In the genomic region with DNA sequence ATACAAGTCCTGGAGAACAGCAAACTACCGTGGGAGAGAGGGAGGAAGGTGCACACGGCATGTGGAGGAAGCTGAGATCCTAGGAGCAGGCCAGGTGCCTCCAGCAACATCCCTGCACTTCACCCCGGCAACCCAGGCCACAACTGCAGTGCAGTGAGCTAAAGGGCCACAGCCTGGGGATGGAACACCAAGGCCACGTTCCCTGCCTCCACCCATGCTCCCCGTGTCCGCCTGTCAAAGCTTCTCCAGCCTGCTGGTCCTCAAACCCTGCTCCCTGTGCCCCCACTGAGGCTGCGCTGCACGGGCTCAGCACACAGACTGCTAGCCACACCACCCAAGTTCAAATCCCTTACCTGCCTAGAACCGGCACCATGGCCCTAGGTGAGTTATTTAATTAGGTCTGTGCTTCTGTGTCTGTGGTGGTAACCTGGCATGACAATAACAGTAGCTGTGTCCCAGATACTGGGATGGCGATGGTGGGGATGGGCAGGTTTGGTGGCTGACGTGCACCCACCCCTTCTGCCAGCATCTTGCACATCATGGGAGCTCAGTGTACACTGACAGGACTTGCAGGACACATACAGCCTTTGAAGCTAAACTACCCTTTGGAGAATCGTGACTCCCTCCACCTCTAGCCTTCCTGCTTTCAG, we compare ENCODE assay signal across 14 cellular contexts.
DNase-seq lines count a peak whose midpoint lies in the region; ATAC-seq and TF ChIP-seq lines count a peak whose summit lies in the region.
"Had no signal": no experiment of that assay in that cellular context is flagged by ENCODE, and none has a peak within 500 bp of the region (broad histone marks: within the 10 kb centered on the region; RNA-seq: fewer than 3 reads in every experiment).

No MANE protein-coding gene starts in this region.

- intact Hi-C loops in left ventricle myocardium inferior (cut with micrococcal nuclease) (no loop called here), left cardiac atrium (cut with DNase I) (no loop called here), thyroid gland (cut with DNase I) (no loop called here), transverse colon (cut with DNase I; ENCODE audit: low total_unique reads) (no loop called here), colonic mucosa (cut with DNase I) (no loop called here)
- intact Hi-C loops in activated T-helper 1 cell treated with anti-CD3 and anti-CD28 coated beads, Interleukin-12 subunit alpha, Interleukin-12 subunit beta, Interleukin-2, Interleukin-4 antibody, amounts not matched to agents 30 ng/mL and 10 ng/mL and 1 ng/mL, durations not matched to agents 14 hours and 24 hours and 36 hours (cut with micrococcal nuclease), result no loop called here

- H3K4me1 ChIP-seq in left ventricle myocardium inferior (peaks cover 89% of the 10 kb centered on the region), thyroid gland (peaks cover 14 to 39% of the 10 kb centered on the region in 2 donors), transverse colon (peaks cover 0 to 14% (median 3%) of the 10 kb centered on the region in 4 donors), colonic mucosa (no peaks in the 10 kb centered on the region)

- TF ChIP-seq CTCF in left ventricle myocardium inferior (IDR thresholded peaks at IDR 0.05; ENCODE audit: borderline replicate concordance) (no peak), thyroid gland (IDR thresholded peaks at IDR 0.05) (no peak), transverse colon (IDR thresholded peaks at IDR 0.05) (no peak), colonic mucosa (IDR thresholded peaks at IDR 0.05) (no peak)

- no peak for ATAC-seq in left cardiac atrium
- no peak for ATAC-seq in naive thymus-derived CD8-positive, alpha-beta T cell

- H3K4me3 Mint-ChIP-seq in activated T-helper 1 cell treated with anti-CD3 and anti-CD28 coated beads, Interleukin-12 subunit alpha, Interleukin-12 subunit beta, Interleukin-2, Interleukin-4 antibody, amounts not matched to agents 30 ng/mL and 10 ng/mL and 1 ng/mL, durations not matched to agents 14 hours and 24 hours and 36 hours, result no peak overlapping the region
- H3K4me3 Mint-ChIP-seq in naive thymus-derived CD8-positive, alpha-beta T cell, result peak overlapping the region in 6 of 10 donors; percentile 7 to 68 (median 12)
- H3K4me3 Mint-ChIP-seq: activated naive CD4-positive, alpha-beta T cell treated with anti-CD3 and anti-CD28 coated beads, Interleukin-2, amount 10 ng/mL, durations not matched to agents 7 days and 5 days had no signal

- H3K27ac ChIP-seq in left ventricle myocardium inferior (replicated peaks) (peak overlapping the region; percentile 9), thyroid gland (peak overlapping the region in 2 of 3 donors; percentile 23 to 50), transverse colon (peak overlapping the region in 1 of 4 donors; percentile 37), colonic mucosa (no peak overlapping the region)
- H3K27ac ChIP-seq: cardiac muscle cell had no signal

- H3K36me3 Mint-ChIP-seq in activated T-helper 1 cell treated with anti-CD3 and anti-CD28 coated beads, Interleukin-12 subunit alpha, Interleukin-12 subunit beta, Interleukin-2, Interleukin-4 antibody, amounts not matched to agents 30 ng/mL and 10 ng/mL and 1 ng/mL, durations not matched to agents 14 hours and 24 hours and 36 hours (ENCODE audit: low read depth), result peaks cover 10% of the 10 kb centered on the region
- peaks cover 0 to 2% (median 0%) of the 10 kb centered on the region in 3 donors for H3K36me3 Mint-ChIP-seq in naive thymus-derived CD8-positive, alpha-beta T cell

- no peak for DNase-seq in left ventricle myocardium inferior
- no peak for DNase-seq in left cardiac atrium
- no peak for DNase-seq in activated T-helper 1 cell treated with anti-CD3 and anti-CD28 coated beads, Interleukin-12 subunit alpha, Interleukin-12 subunit beta, Interleukin-2, Interleukin-4 antibody, amounts not matched to agents 30 ng/mL and 10 ng/mL and 1 ng/mL, durations not matched to agents 14 hours and 24 hours and 36 hours (ENCODE audit: low spot score)
- DNase-seq in naive thymus-derived CD8-positive, alpha-beta T cell, result no peak
- no peak for DNase-seq in thyroid gland
- DNase-seq in NCI-H446 (lab: John Stamatoyannopoulos, UW), result no peak
- DNase-seq in transverse colon, result no peak
- DNase-seq in colonic mucosa, result no peak
- DNase-seq: activated naive CD4-positive, alpha-beta T cell treated with anti-CD3 and anti-CD28 coated beads, Interleukin-2, amount 10 ng/mL, durations not matched to agents 7 days and 5 days; H7; kidney glomerular epithelial cell; NCI-H1048; stimulated activated CD4-positive, alpha-beta T cell treated with anti-CD3 and anti-CD28 coated beads, Interleukin-2, amount 100 ng/mL, for 48 hours had no signal

- POLR2A ChIA-PET in naive thymus-derived CD8-positive, alpha-beta T cell (lab: Charles Lee), result interaction anchor here (1.6 to 1.9 kb wide), 3 partner anchors 10 to 14 kb away, joined by 5 to 7 read pairs (median 7); no protein-coding TSS in a partner anchor

- H3K27me3 Mint-ChIP-seq in activated T-helper 1 cell treated with anti-CD3 and anti-CD28 coated beads, Interleukin-12 subunit alpha, Interleukin-12 subunit beta, Interleukin-2, Interleukin-4 antibody, amounts not matched to agents 30 ng/mL and 10 ng/mL and 1 ng/mL, durations not matched to agents 14 hours and 24 hours and 36 hours (ENCODE audit: insufficient read depth), result no peaks in the 10 kb centered on the region
- no peaks in the 10 kb centered on the region for H3K27me3 Mint-ChIP-seq in naive thymus-derived CD8-positive, alpha-beta T cell
- H3K27me3 Mint-ChIP-seq: activated naive CD4-positive, alpha-beta T cell treated with anti-CD3 and anti-CD28 coated beads, Interleukin-2, amount 10 ng/mL, durations not matched to agents 7 days and 5 days had no signal

- H3K9me3 Mint-ChIP-seq in activated T-helper 1 cell treated with anti-CD3 and anti-CD28 coated beads, Interleukin-12 subunit alpha, Interleukin-12 subunit beta, Interleukin-2, Interleukin-4 antibody, amounts not matched to agents 30 ng/mL and 10 ng/mL and 1 ng/mL, durations not matched to agents 14 hours and 24 hours and 36 hours, result no peaks in the 10 kb centered on the region
- H3K9me3 Mint-ChIP-seq in naive thymus-derived CD8-positive, alpha-beta T cell, result no peaks in the 10 kb centered on the region
- H3K9me3 Mint-ChIP-seq: activated naive CD4-positive, alpha-beta T cell treated with anti-CD3 and anti-CD28 coated beads, Interleukin-2, amount 10 ng/mL, durations not matched to agents 7 days and 5 days had no signal

- no peak overlapping the region for H3K4me3 ChIP-seq in left ventricle myocardium inferior
- no peak overlapping the region for H3K4me3 ChIP-seq in thyroid gland (replicated peaks in 1 of 3)
- H3K4me3 ChIP-seq in transverse colon, result no peak overlapping the region
- no peak overlapping the region for H3K4me3 ChIP-seq in colonic mucosa
- H3K4me3 ChIP-seq: cardiac muscle cell had no signal

- peaks cover 53% of the 10 kb centered on the region for H3K4me1 Mint-ChIP-seq in activated T-helper 1 cell treated with anti-CD3 and anti-CD28 coated beads, Interleukin-12 subunit alpha, Interleukin-12 subunit beta, Interleukin-2, Interleukin-4 antibody, amounts not matched to agents 30 ng/mL and 10 ng/mL and 1 ng/mL, durations not matched to agents 14 hours and 24 hours and 36 hours (ENCODE audit: low read depth)
- H3K4me1 Mint-ChIP-seq in naive thymus-derived CD8-positive, alpha-beta T cell, result peaks cover 27 to 87% (median 60%) of the 10 kb centered on the region in 4 donors

- TF ChIP-seq EP300 in transverse colon (IDR thresholded peaks at IDR 0.05; ENCODE audit: low read depth), result no peak

- peak overlapping the region; percentile 19 for H3K27ac Mint-ChIP-seq in activated T-helper 1 cell treated with anti-CD3 and anti-CD28 coated beads, Interleukin-12 subunit alpha, Interleukin-12 subunit beta, Interleukin-2, Interleukin-4 antibody, amounts not matched to agents 30 ng/mL and 10 ng/mL and 1 ng/mL, durations not matched to agents 14 hours and 24 hours and 36 hours
- H3K27ac Mint-ChIP-seq in naive thymus-derived CD8-positive, alpha-beta T cell, result peak overlapping the region in 7 of 10 donors; percentile 30 to 93 (median 75)

- H3K36me3 ChIP-seq in left ventricle myocardium inferior (no peaks in the 10 kb centered on the region), thyroid gland (no peaks in the 10 kb centered on the region), transverse colon (no peaks in the 10 kb centered on the region), colonic mucosa (no peaks in the 10 kb centered on the region)
- H3K36me3 ChIP-seq: cardiac muscle cell had no signal

- no peaks in the 10 kb centered on the region for H3K9me3 ChIP-seq in left ventricle myocardium inferior (replicated peaks)
- H3K9me3 ChIP-seq in thyroid gland, result no peaks in the 10 kb centered on the region
- H3K9me3 ChIP-seq in transverse colon, result no peaks in the 10 kb centered on the region
- no peaks in the 10 kb centered on the region for H3K9me3 ChIP-seq in colonic mucosa

- in situ Hi-C loops in transverse colon (cut with MboI; ENCODE audit: low pct_ligation_motif_present in 1 of 4, low pct_unique_long_range_greater_than_20kb in 1 of 4, low sequenced_read_pairs in 3 of 4), result no loop called here

- H3K9ac ChIP-seq in colonic mucosa (ENCODE audit: low read depth in 2 of 2, low read length in 2 of 2), result no peak overlapping the region

- H3K27me3 ChIP-seq in left ventricle myocardium inferior (ENCODE audit: low read depth), result no peaks in the 10 kb centered on the region
- H3K27me3 ChIP-seq in thyroid gland, result no peaks in the 10 kb centered on the region
- no peaks in the 10 kb centered on the region for H3K27me3 ChIP-seq in transverse colon
- no peaks in the 10 kb centered on the region for H3K27me3 ChIP-seq in colonic mucosa
- H3K27me3 ChIP-seq: cardiac muscle cell had no signal

- WGBS in thyroid gland, 2 donors, result 95 to 96% methylated on average over 12 of the region's 12 CpGs
- 94 to 100% methylated on average over 2 to 12 of the region's 12 CpGs for WGBS in transverse colon (ENCODE audit: low coverage in 1 of 2), 2 donors

- no peak for TF ChIP-seq POLR2A in thyroid gland (IDR thresholded peaks at IDR 0.05)
- no peak for TF ChIP-seq POLR2A in transverse colon (IDR thresholded peaks at IDR 0.05)
